ENCODE assay signal across 25 cellular contexts in the genomic region with DNA sequence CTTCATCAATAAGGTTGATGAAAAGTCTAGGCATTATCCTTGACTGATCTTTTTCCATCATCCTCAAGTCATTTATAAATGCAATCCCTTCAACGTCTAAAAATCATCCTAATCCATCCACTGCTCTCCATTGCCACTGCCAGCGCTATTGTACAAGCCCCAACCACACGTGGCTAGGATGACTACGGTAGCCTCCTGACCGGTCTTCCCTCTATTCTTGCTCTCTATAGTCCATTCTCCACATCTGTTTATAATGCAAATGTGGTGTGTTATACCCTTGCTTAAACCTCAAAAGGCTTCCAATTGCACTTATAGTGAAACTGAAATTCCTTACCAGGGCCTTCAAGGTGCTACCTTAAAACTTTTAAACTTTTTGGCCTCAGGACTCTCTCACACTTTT.
"Had no signal": no experiment of that assay in that cellular context is flagged by ENCODE, and none has a peak within 500 bp of the region (broad histone marks: within the 10 kb centered on the region; RNA-seq: fewer than 3 reads in every experiment).

No MANE protein-coding gene starts in this region.

- H3K4me1 Mint-ChIP-seq: naive B cell had no signal

- DNase-seq: colonic mucosa; cortex of kidney; effector CD8-positive, alpha-beta T cell; effector memory CD8-positive, alpha-beta T cell; endodermal cell; erythroblast; esophagus squamous epithelium; foreskin fibroblast; foreskin melanocyte; gastrocnemius medialis; glutamatergic neuron; head of caudate nucleus; heart right ventricle; hippocampal formation; left cardiac atrium; left lung; left ventricle myocardium superior; lower lobe of right lung; mesenchymal stem cell; mucosa of descending colon; naive B cell had no signal

- H3K4me3 ChIP-seq: colonic mucosa, esophagus squamous epithelium, gastrocnemius medialis, heart right ventricle, left lung, lower lobe of right lung, mucosa of descending colon had no signal

- H3K4me3 Mint-ChIP-seq: dendritic cell treated with granulocyte-macrophage colony-stimulating factor and Interleukin-4, amounts not matched to agents 40 ng/mL and 50 ng/mL, for 4 days; effector memory CD8-positive, alpha-beta T cell; endodermal cell; mesothelial cell of epicardium; naive B cell had no signal

- H3K36me3 ChIP-seq: colonic mucosa, esophagus squamous epithelium, gastrocnemius medialis, heart right ventricle, left lung, lower lobe of right lung had no signal

- H3K27me3 Mint-ChIP-seq: dendritic cell treated with granulocyte-macrophage colony-stimulating factor and Interleukin-4, amounts not matched to agents 40 ng/mL and 50 ng/mL, for 4 days; effector memory CD8-positive, alpha-beta T cell; naive B cell had no signal

- H3K27ac ChIP-seq: colonic mucosa, epithelial cell of prostate, esophagus squamous epithelium, gastrocnemius medialis, heart right ventricle, left lung, lower lobe of right lung had no signal

- H3K27me3 ChIP-seq: colonic mucosa, esophagus squamous epithelium, gastrocnemius medialis, heart right ventricle, left lung had no signal

- ATAC-seq: effector memory CD8-positive, alpha-beta T cell; esophagus mucosa; gastrocnemius medialis; heart right ventricle; left cardiac atrium; left lung; left ventricle myocardium superior; lower lobe of right lung; mucosa of descending colon had no signal

- H3K27ac Mint-ChIP-seq: dendritic cell treated with granulocyte-macrophage colony-stimulating factor and Interleukin-4, amounts not matched to agents 40 ng/mL and 50 ng/mL, for 4 days; effector memory CD8-positive, alpha-beta T cell; endodermal cell; mesothelial cell of epicardium; naive B cell had no signal

- H3K36me3 Mint-ChIP-seq: mesothelial cell of epicardium, naive B cell had no signal

- H3K4me1 ChIP-seq: colonic mucosa, esophagus squamous epithelium, gastrocnemius medialis, left lung, lower lobe of right lung had no signal

- H3K9me3 ChIP-seq: colonic mucosa, esophagus squamous epithelium, gastrocnemius medialis, heart right ventricle, left lung, lower lobe of right lung, mucosa of descending colon had no signal
